9 cellular contexts compared by ENCODE assay signal in the genomic region with DNA sequence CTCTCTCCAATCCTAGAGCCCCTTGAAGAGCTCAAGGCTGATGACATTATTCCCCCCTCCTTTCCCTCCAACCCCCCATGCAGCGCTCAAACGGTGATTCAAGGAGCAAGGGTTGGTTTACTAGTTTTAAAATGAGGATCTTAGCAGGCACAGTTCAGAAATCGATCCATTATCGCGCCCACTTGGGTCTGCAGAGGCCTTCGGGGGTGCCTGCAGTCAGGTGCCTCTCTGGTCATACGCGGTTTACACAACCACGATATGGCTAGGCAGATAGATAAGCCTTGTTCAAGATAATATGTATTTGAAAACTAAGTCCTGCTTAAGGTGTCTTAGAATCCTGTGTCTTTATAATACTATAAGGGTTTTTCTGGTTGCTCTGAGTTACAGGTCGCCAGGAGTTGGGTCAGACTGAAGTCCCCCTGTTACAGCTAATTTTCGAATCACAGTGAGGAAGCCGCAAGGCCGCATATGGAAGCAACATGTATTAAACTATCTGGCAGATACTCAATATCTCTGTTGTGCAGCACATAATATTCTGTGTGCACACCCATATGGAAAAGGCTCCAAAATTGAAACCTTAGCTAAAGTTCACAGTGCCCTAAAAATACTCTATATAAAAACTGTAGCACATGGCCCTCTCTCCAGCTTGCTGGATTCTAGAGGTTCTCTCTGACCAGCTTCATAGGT. TPM values are rescaled to one million over a fixed set of nuclear protein-coding genes. Genes with fewer than 3 reads are reported as not detected.
DNase-seq lines count a peak whose midpoint lies in the region; ATAC-seq, FAIRE-seq and TF ChIP-seq lines count a peak whose summit lies in the region.
"Had no signal": no experiment of that assay in that cellular context is flagged by ENCODE, and none has a peak within 500 bp of the region (broad histone marks: within the 10 kb centered on the region; RNA-seq: fewer than 3 reads in every experiment).

No MANE protein-coding gene starts in this region.

- 14% methylated on average over 13 of the region's 13 CpGs for WGBS in body of pancreas, 2 donors
- 38% methylated on average over 12 of the region's 13 CpGs for WGBS in right lobe of liver (ENCODE audit: insufficient coverage, low coverage, low lambda C conversion rate, missing lambda C conversion rate)

- H3K36me3 Mint-ChIP-seq in activated T-cell treated with anti-CD3 and anti-CD28 coated beads, Interleukin-2, amount 50 U/mL, for 4 hours (ENCODE audit: insufficient read depth): no peaks in the 10 kb centered on the region

- H3K36me3 ChIP-seq in body of pancreas (replicated peaks in 1 of 2; ENCODE audit: insufficient read depth in 1 of 2, low read depth in 2 of 2) (no peaks in the 10 kb centered on the region), right lobe of liver (no peaks in the 10 kb centered on the region), tibial artery (no peaks in the 10 kb centered on the region)

- intact Hi-C loops in body of pancreas (cut with DNase I): no loop called here
- intact Hi-C loops in right lobe of liver (cut with DNase I): no loop called here
- intact Hi-C loops in tibial artery (cut with DNase I; ENCODE audit: low total_unique reads): loop anchor here (10.0 kb wide), 1 partner anchor 410 kb away; no protein-coding TSS in a partner anchor

- TF ChIP-seq POLR2A in body of pancreas (IDR thresholded peaks at IDR 0.05) (no peak), right lobe of liver (IDR thresholded peaks at IDR 0.05) (no peak)

- no peak for ATAC-seq in activated T-cell treated with anti-CD3 and anti-CD28 coated beads, Interleukin-2, amount 50 U/mL, for 4 hours
- ATAC-seq in body of pancreas: no peak
- no peak for ATAC-seq in right lobe of liver
- ATAC-seq in HG03460 (IDR thresholded peaks at IDR 0.05; ENCODE audit: unreplicated experiment): no peak

- H3K4me3 Mint-ChIP-seq in activated T-cell treated with anti-CD3 and anti-CD28 coated beads, Interleukin-2, amount 50 U/mL, for 4 hours: peak overlapping the region; percentile 59

- H3K27me3 Mint-ChIP-seq in activated T-cell treated with anti-CD3 and anti-CD28 coated beads, Interleukin-2, amount 50 U/mL, for 4 hours (ENCODE audit: low read depth): peaks cover 51% of the 10 kb centered on the region

- no peak overlapping the region for H3K4me3 ChIP-seq in body of pancreas
- H3K4me3 ChIP-seq in right lobe of liver: peak overlapping the region; percentile 53 to 67 (median 62)
- H3K4me3 ChIP-seq in tibial artery: peak overlapping the region; percentile 49 to 70

- DNase-seq in activated T-cell treated with anti-CD3 and anti-CD28 coated beads, Interleukin-2, amount 50 U/mL, for 4 hours: no peak
- DNase-seq in activated T-cell treated with anti-CD3 and anti-CD28 coated beads, Interleukin-2, amount 50 U/mL, for 1 hour: no peak
- DNase-seq in body of pancreas: no peak
- no peak for DNase-seq in right lobe of liver
- DNase-seq in tibial artery: no peak
- DNase-seq in D721Med (ENCODE audit: insufficient read length, low spot score): no peak
- DNase-seq in urothelium cell line (ENCODE audit: low spot score): no peak
- DNase-seq: NCI-H187 treated with DMSO at 0.1 percent for 48 hours had no signal

- H3K4me1 ChIP-seq in body of pancreas (peaks cover 35% of the 10 kb centered on the region), right lobe of liver (peaks cover 0 to 13% (median 3%) of the 10 kb centered on the region in 4 donors), tibial artery (peaks cover 0 to 51% (median 12%) of the 10 kb centered on the region in 4 donors)

- H3K27ac ChIP-seq in body of pancreas (peak overlapping the region; percentile 97 to 99 (median 98)), right lobe of liver (peak overlapping the region; percentile 78 to 88 (median 81)), tibial artery (peak overlapping the region; percentile 98 to 99)

- no peaks in the 10 kb centered on the region for H3K9me3 Mint-ChIP-seq in activated T-cell treated with anti-CD3 and anti-CD28 coated beads, Interleukin-2, amount 50 U/mL, for 4 hours

- TF ChIP-seq CTCF in body of pancreas (IDR thresholded peaks at IDR 0.05) (no peak), right lobe of liver (IDR thresholded peaks at IDR 0.05) (no peak), tibial artery (IDR thresholded peaks at IDR 0.05) (no peak), D721Med (IDR thresholded peaks at IDR 0.05; ENCODE audit: insufficient read depth, missing control alignments) (no peak)

- H3K27me3 ChIP-seq in body of pancreas (no peaks in the 10 kb centered on the region), right lobe of liver (peaks cover 0 to 2% of the 10 kb centered on the region in 2 donors), tibial artery (no peaks in the 10 kb centered on the region)

- peaks cover 6% of the 10 kb centered on the region for H3K4me1 Mint-ChIP-seq in activated T-cell treated with anti-CD3 and anti-CD28 coated beads, Interleukin-2, amount 50 U/mL, for 4 hours (ENCODE audit: low read depth)

- H3K9me3 ChIP-seq in body of pancreas (no peaks in the 10 kb centered on the region), right lobe of liver (no peaks in the 10 kb centered on the region), tibial artery (no peaks in the 10 kb centered on the region)

- FAIRE-seq in D721Med (lab: Jason Lieb, UNC) (no peak), urothelium cell line (lab: Jason Lieb, UNC) (no peak)

RNA-seq across cellular contexts. Expression of a gene that starts 10.0 kb away (rescaled TPM):
- total RNA-seq in activated T-cell treated with anti-CD3 and anti-CD28 coated beads, Interleukin-2, amount 50 U/mL, for 4 hours: under 1 TPM in 2 of 3 donors, not detected in 1; 0.05 to 0.28 TPM
- total RNA-seq in body of pancreas: 1 to 10 TPM; 2.6 to 4.6 TPM
- 1 to 10 TPM in 2 of 6 experiments, under 1 TPM in 4; 0.43 to 1.3 (median 0.84) TPM for total RNA-seq in right lobe of liver

Comparison
In these comparisons a context has a peak if more than half of its experiments do, and no peak if none do; other contexts are left out.
1. H3K4me3 ChIP-seq: peak in right lobe of liver (3 of 3) and tibial artery (2 of 2); none in body of pancreas (0 of 2).
2. Peak in every context shown above with its lines, with median percentiles within 50 percentile points of each other: H3K27ac ChIP-seq.